In the genomic region with DNA sequence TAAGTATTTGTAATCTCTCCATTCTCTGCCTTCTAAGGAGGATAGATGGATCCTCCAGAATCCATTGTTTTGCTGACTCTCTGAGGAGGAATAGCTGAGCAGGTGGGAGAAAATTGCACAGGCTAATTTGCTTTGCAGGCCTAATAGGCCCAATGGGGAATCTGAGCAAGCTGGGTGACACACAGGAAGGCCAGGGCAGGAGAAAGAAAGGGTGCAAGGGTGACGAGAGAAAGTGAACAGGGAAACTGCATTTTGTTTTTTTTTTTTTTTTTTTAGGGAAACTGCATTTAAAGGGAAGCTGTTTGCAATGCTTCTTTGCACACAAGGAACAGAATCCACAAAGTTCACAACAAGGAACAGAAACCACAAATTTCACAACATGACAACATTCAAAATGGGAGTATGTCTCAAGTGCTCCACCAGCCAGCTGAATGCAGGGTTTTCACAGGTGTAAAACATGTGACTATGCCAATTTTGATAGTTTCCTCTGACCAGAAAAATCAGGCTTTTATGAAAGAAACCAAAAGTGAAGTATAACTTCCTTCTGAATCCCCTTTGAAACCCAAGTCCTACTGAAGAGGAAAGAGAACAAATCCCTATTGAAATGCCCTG, we compare ENCODE assay signal across 15 cellular contexts. TPM values are rescaled to one million over a fixed set of nuclear protein-coding genes. Genes with fewer than 3 reads are reported as not detected.
DNase-seq lines count a peak whose midpoint lies in the region; ATAC-seq, FAIRE-seq and TF ChIP-seq lines count a peak whose summit lies in the region.
"Had no signal": no experiment of that assay in that cellular context is flagged by ENCODE, and none has a peak within 500 bp of the region (broad histone marks: within the 10 kb centered on the region; RNA-seq: fewer than 3 reads in every experiment).

No MANE protein-coding gene starts in this region.

- POLR2A ChIA-PET in HepG2 (lab: Yijun Ruan, JAX) = no interaction called here
- POLR2A ChIA-PET in H1 (lab: Charles Lee; ENCODE audit: partially characterized antibody) = interaction anchor here (0.6 to 1.5 kb wide), 4 partner anchors 11 to 714 kb away, joined by 3 to 4 read pairs (median 3); no protein-coding TSS in a partner anchor

- H3K4me2 ChIP-seq in HepG2 (ENCODE audit: low read depth, low read length) = no peak overlapping the region
- no peak overlapping the region for H3K4me2 ChIP-seq in H1 (ENCODE audit: insufficient read depth in 1 of 2, low read depth in 2 of 2, low read length in 2 of 2)

- DNase-seq in right lobe of liver = no peak
- no peak for DNase-seq in HepG2 (ENCODE audit: low spot score)
- DNase-seq in NOMO-1 treated with DMSO at 0.1 percent for 48 hours (lab: John Stamatoyannopoulos, UW; ENCODE audit: unreplicated experiment) = peak; percentile 95
- DNase-seq in H1 (ENCODE audit: low read depth in 1 of 2, low spot score in 2 of 2) = peak in 1 of 2 experiments; percentile 1
- DNase-seq in upper lobe of right lung = no peak
- DNase-seq in islet precursor cell = no peak
- DNase-seq in superior temporal gyrus (ENCODE audit: extremely low spot score) = no peak
- DNase-seq: activated CD4-positive, CD25-positive, alpha-beta regulatory T cell treated with anti-CD3 and anti-CD28 coated beads, Interleukin-2, amount 50 U/mL, for 72 hours; activated naive CD8-positive, alpha-beta T cell treated with anti-CD3 and anti-CD28 coated beads, Interleukin-2, amount 10 ng/mL, durations not matched to agents 7 days and 5 days; DMS79; gastrocnemius medialis; MG63; T-helper 1 cell had no signal

- H4K20me1 ChIP-seq in HepG2 (ENCODE audit: insufficient read depth, low read length) (no peaks in the 10 kb centered on the region), H1 (replicated peaks in 1 of 2; ENCODE audit: control insufficient read depth in 1 of 2, insufficient read depth in 2 of 2, low read length in 2 of 2) (no peaks in the 10 kb centered on the region)

- intact Hi-C loops in right lobe of liver (cut with DNase I) = no loop called here
- intact Hi-C loops in HepG2 (cut with micrococcal nuclease; ENCODE audit: unreplicated experiment) = no loop called here
- intact Hi-C loops in upper lobe of right lung (cut with DNase I) = no loop called here

- ATAC-seq in right lobe of liver = peak in 3 of 4 donors; percentile 23 to 44 (median 42)
- no peak for ATAC-seq in HepG2
- peak; percentile 74 for ATAC-seq in upper lobe of right lung
- ATAC-seq in HG03378 (IDR thresholded peaks at IDR 0.05; ENCODE audit: unreplicated experiment) = no peak

- H3K4me1 ChIP-seq in right lobe of liver = no peaks in the 10 kb centered on the region
- peaks cover 30% of the 10 kb centered on the region for H3K4me1 ChIP-seq in HepG2 (ENCODE audit: insufficient read depth, low read length)
- H3K4me1 ChIP-seq in H1 (replicated peaks in 1 of 4; ENCODE audit: control insufficient read depth in 3 of 4, insufficient read depth in 4 of 4, low read length in 3 of 4) = peaks cover 0 to 3% (median under 1%) of the 10 kb centered on the region in 4 experiments; a peak in 5 of 7 replicates
- H3K4me1 ChIP-seq in upper lobe of right lung = no peaks in the 10 kb centered on the region
- H3K4me1 ChIP-seq: parathyroid adenoma had no signal

- no peak overlapping the region for H4K8ac ChIP-seq in H1 (ENCODE audit: extremely low read depth, insufficient read depth, low read length)

- FAIRE-seq in HepG2 (lab: Jason Lieb, UNC) = no peak
- FAIRE-seq in H1 (lab: Jason Lieb, UNC) = no peak

- H2BK120ac ChIP-seq in H1 (replicated peaks; ENCODE audit: low read depth, low read length) = no peak overlapping the region

- H2BK5ac ChIP-seq in H1 (ENCODE audit: low read depth, low read length) = no peak overlapping the region

- in situ Hi-C loops in HepG2 (cut with HindIII; ENCODE audit: extremely low pct_ligation_motif_present, low pct_unique_long_range_greater_than_20kb) = no loop called here

- no peak overlapping the region for H3K4ac ChIP-seq in H1 (replicated peaks; ENCODE audit: insufficient read length, low read depth, low read length)

- H3K36me3 ChIP-seq in right lobe of liver = no peaks in the 10 kb centered on the region
- H3K36me3 ChIP-seq in HepG2 (replicated peaks in 1 of 2; ENCODE audit: control insufficient read depth in 1 of 2, insufficient read depth in 2 of 2, low read length in 2 of 2) = no peaks in the 10 kb centered on the region
- no peaks in the 10 kb centered on the region for H3K36me3 ChIP-seq in H1 (ENCODE audit: control insufficient read depth in 2 of 4, insufficient read depth in 4 of 4, low read length in 3 of 4)
- H3K36me3 ChIP-seq in upper lobe of right lung = no peaks in the 10 kb centered on the region
- H3K36me3 ChIP-seq: gastrocnemius medialis, MG63 had no signal

- no peak overlapping the region for H3K9ac ChIP-seq in HepG2 (ENCODE audit: insufficient read depth, low read depth, low read length)
- no peak overlapping the region for H3K9ac ChIP-seq in H1 (replicated peaks in 1 of 4; ENCODE audit: extremely low read depth in 1 of 4, low read depth in 3 of 4, low read length in 3 of 4)
- H3K9ac ChIP-seq: parathyroid adenoma had no signal

- H3K56ac ChIP-seq in H1 (replicated peaks; ENCODE audit: insufficient read length, low read depth, low read length) = no peak overlapping the region

- CTCF ChIA-PET in HepG2 (lab: Yijun Ruan, JAX; ENCODE audit: low intra/inter-chr PET ratio, low total read pairs) (no interaction called here), H1 (lab: Charles Lee; ENCODE audit: partially characterized antibody) (interaction anchor here (0.6 to 5.6 kb wide), 5 partner anchors 15 to 682 kb away, joined by 3 to 27 read pairs (median 4); no protein-coding TSS in a partner anchor)

- no peak overlapping the region for H2BK15ac ChIP-seq in H1 (ENCODE audit: low read length)

- H4K5ac ChIP-seq in H1 (ENCODE audit: insufficient read length, low read depth, low read length) = no peak overlapping the region

- H3K23ac ChIP-seq in H1 (ENCODE audit: insufficient read length) = no peak overlapping the region

- H3K79me1 ChIP-seq in H1 (ENCODE audit: low read depth, low read length) = no peaks in the 10 kb centered on the region

- H3K79me2 ChIP-seq in HepG2 (ENCODE audit: insufficient read depth, low read length) (no peaks in the 10 kb centered on the region), H1 (ENCODE audit: control insufficient read depth in 1 of 2, insufficient read depth in 2 of 2, low read length in 2 of 2) (no peaks in the 10 kb centered on the region)
- H3K79me2 ChIP-seq: parathyroid adenoma had no signal

- no peak overlapping the region for H3K14ac ChIP-seq in H1 (ENCODE audit: insufficient read length)

- H3K4me3 ChIP-seq in right lobe of liver (no peak overlapping the region), HepG2 (replicated peaks in 1 of 3; ENCODE audit: insufficient read depth in 1 of 3, low read depth in 2 of 3, low read length in 3 of 3) (no peak overlapping the region), H1 (ENCODE audit: extremely low read depth in 1 of 4, insufficient read depth in 2 of 4, low read depth in 3 of 4, low read length in 4 of 4) (no peak overlapping the region), upper lobe of right lung (no peak overlapping the region)
- H3K4me3 ChIP-seq: gastrocnemius medialis, MG63 had no signal

- H3K23me2 ChIP-seq in H1 (ENCODE audit: low read depth, low read length) = 0 out of 2 replicates have a peak, but pooled peaks cover 1% of the 10 kb centered on the region

- no peak overlapping the region for H2BK12ac ChIP-seq in H1 (ENCODE audit: low read depth, low read length)

- H3K27ac ChIP-seq in right lobe of liver (no peak overlapping the region), HepG2 (ENCODE audit: extremely low read length, insufficient read depth, low read length) (no peak overlapping the region), H1 (ENCODE audit: low read depth, low read length) (no peak overlapping the region), upper lobe of right lung (no peak overlapping the region)
- H3K27ac ChIP-seq: gastrocnemius medialis, parathyroid adenoma had no signal

- TF ChIP-seq EP300 in HepG2 (IDR thresholded peaks at IDR 0.05; ENCODE audit: low read depth in 2 of 2, low read length in 2 of 2) = no peak
- TF ChIP-seq EP300 in HepG2 (CRISPR knock-in tag; IDR thresholded peaks at IDR 0.05; ENCODE audit: borderline replicate concordance) = no peak
- TF ChIP-seq EP300 in H1 (IDR thresholded peaks at IDR 0.05; ENCODE audit: borderline replicate concordance in 1 of 2, low read depth in 2 of 2, low read length in 2 of 2) = no peak

- no peak overlapping the region for H4K91ac ChIP-seq in H1 (replicated peaks; ENCODE audit: insufficient read length, low read length)

- TF ChIP-seq POLR2A in right lobe of liver (IDR thresholded peaks at IDR 0.05) (no peak), HepG2 (IDR thresholded peaks at IDR 0.05; ENCODE audit: insufficient read depth in 1 of 2, low read depth in 2 of 2, low read length in 2 of 2) (no peak), H1 (IDR thresholded peaks at IDR 0.05; ENCODE audit: control extremely low read depth in 1 of 2, low read depth in 2 of 2, low read length in 2 of 2) (no peak)

- H3K9me3 ChIP-seq in right lobe of liver (no peaks in the 10 kb centered on the region), HepG2 (ENCODE audit: low read length) (no peaks in the 10 kb centered on the region), H1 (ENCODE audit: insufficient read depth in 2 of 2, low read depth in 1 of 2, low read length in 1 of 2) (no peaks in the 10 kb centered on the region), upper lobe of right lung (no peaks in the 10 kb centered on the region)
- H3K9me3 ChIP-seq: gastrocnemius medialis, MG63 had no signal

- BruUV-seq in HepG2 (replicated peaks; lab: Mats Ljungman, UMichigan) = no TSS peak

- H2AK5ac ChIP-seq in H1 (ENCODE audit: low read depth, low read length) = no peak overlapping the region

- no peaks in the 10 kb centered on the region for H3K27me3 ChIP-seq in right lobe of liver
- peaks cover 2 to 3% of the 10 kb centered on the region in 2 experiments; a peak in 2 of 5 replicates for H3K27me3 ChIP-seq in HepG2 (ENCODE audit: control insufficient read depth in 1 of 2, insufficient read depth in 2 of 2, low read length in 2 of 2)
- no peaks in the 10 kb centered on the region for H3K27me3 ChIP-seq in H1 (replicated peaks in 1 of 4; ENCODE audit: control insufficient read depth in 3 of 4, extremely low read depth in 1 of 4, insufficient read depth in 3 of 4, low read length in 3 of 4)
- H3K27me3 ChIP-seq in upper lobe of right lung = no peaks in the 10 kb centered on the region
- H3K27me3 ChIP-seq: gastrocnemius medialis, MG63 had no signal

- no peak for TF ChIP-seq CTCF in right lobe of liver (IDR thresholded peaks at IDR 0.05)
- TF ChIP-seq CTCF in HepG2 (CRISPR knock-in tag; IDR thresholded peaks at IDR 0.05) = no peak
- no peak for TF ChIP-seq CTCF in H1 (IDR thresholded peaks at IDR 0.05; ENCODE audit: control extremely low read depth in 1 of 3, insufficient read depth in 1 of 3, low read depth in 1 of 3, low read length in 3 of 3)
- no peak for TF ChIP-seq CTCF in upper lobe of right lung (IDR thresholded peaks at IDR 0.05)

- WGBS in right lobe of liver (ENCODE audit: insufficient coverage, low coverage, low lambda C conversion rate, missing lambda C conversion rate) = 70% methylated on average over 1 of the region's 1 CpG
- WGBS in HepG2 (ENCODE audit: low lambda C conversion rate) = 6% methylated on average over 1 of the region's 1 CpG
- WGBS in H1 (ENCODE audit: extremely low coverage in 1 of 2, insufficient coverage in 1 of 2, insufficient read length in 1 of 2, insufficient replicate concordance in 2 of 2, low coverage in 1 of 2, low lambda C conversion rate in 2 of 2, missing lambda C conversion rate in 1 of 2), 2 experiments = 83% methylated on average over 1 of the region's 1 CpG; no CpG with 5 or more reads in 1 of the 2 experiments

- no peak overlapping the region for H2BK20ac ChIP-seq in H1 (ENCODE audit: low read length)

- H3K18ac ChIP-seq in H1 (ENCODE audit: extremely low read depth, low read length) = no peak overlapping the region

- H2AFZ ChIP-seq in HepG2 (ENCODE audit: low read length) (no peak overlapping the region), H1 (ENCODE audit: low read length) (0 out of 2 replicates have a peak overlapping the region, but pooled peaks have one; percentile 11)
- H2AFZ ChIP-seq: parathyroid adenoma had no signal

- TF ChIP-seq RAD21 in HepG2 (CRISPR knock-in tag; IDR thresholded peaks at IDR 0.05) (no peak), H1 (IDR thresholded peaks at IDR 0.05 in 1 of 2, conservative IDR thresholded peaks at IDR 0.05 in 1 of 2; ENCODE audit: low read depth in 2 of 2, low read length in 2 of 2) (no peak)

RNA-seq across cellular contexts. Expression of gene PLAAT3, which starts 6.8 kb away (rescaled TPM):
- total RNA-seq in right lobe of liver (10 to 100 TPM; 24.4 to 76.1 (median 52.2) TPM), HepG2 (2016; rRNA removed; fragmentation: Illumina TruSeq; extraction: Trizol) (9.3 and 10.2 TPM in 2 replicates), upper lobe of right lung (70.3 TPM)
- total RNA-seq in HepG2 (2016; cell fraction: cytosol; rRNA removed; fragmentation: Illumina TruSeq; extraction: Trizol; ENCODE audit: low read depth) = 3.6 and 6.6 TPM in 2 replicates
- total RNA-seq in HepG2 (2016; cell fraction: insoluble cytoplasmic fraction; rRNA removed; fragmentation: Illumina TruSeq; extraction: Trizol) = 7.3 and 9.9 TPM in 2 replicates
- total RNA-seq in HepG2 (2016; cell fraction: membrane; rRNA removed; fragmentation: Illumina TruSeq; extraction: Trizol) = 4.8 and 8.0 TPM in 2 replicates
- 2.6 and 3.3 TPM in 2 replicates for total RNA-seq in HepG2 (2016; cell fraction: nucleus; rRNA removed; fragmentation: Illumina TruSeq; extraction: Trizol)
- polyA plus RNA-seq in HepG2 (2011; rRNA removed) (16.4 and 17.2 TPM in 2 replicates), H1 (2011; rRNA removed) (170 and 190 TPM in 2 replicates)
- 235 and 350 TPM in 2 replicates for polyA plus RNA-seq in HepG2 (2011; cell fraction: cytosol; rRNA removed)
- polyA plus RNA-seq in HepG2 (2011; cell fraction: nucleus; rRNA removed) = 17.6 and 47.1 TPM in 2 replicates
- 9.6 and 14.5 TPM in 2 replicates for polyA plus RNA-seq in HepG2 (2012)
- 6.6 and 11.3 TPM in 2 replicates for polyA plus RNA-seq in HepG2 (2016; cell fraction: cytosol; fragmentation: Illumina TruSeq; extraction: Trizol; ENCODE audit: low read depth)
- 13.9 and 14.7 TPM in 2 replicates for polyA plus RNA-seq in HepG2 (2016; cell fraction: insoluble cytoplasmic fraction; fragmentation: Illumina TruSeq; extraction: Trizol; ENCODE audit: low read depth)
- 7.9 and 11.4 TPM in 2 replicates for polyA plus RNA-seq in HepG2 (2016; cell fraction: membrane; fragmentation: Illumina TruSeq; extraction: Trizol; ENCODE audit: low read depth)
- 6.0 and 6.3 TPM in 2 replicates for polyA plus RNA-seq in HepG2 (2016; cell fraction: nucleus; fragmentation: Illumina TruSeq; extraction: Trizol; ENCODE audit: insufficient read depth, low read depth)
- polyA minus RNA-seq in HepG2 (2011; rRNA and poly(A)+ RNA removed; ENCODE audit: low replicate concordance) = 18.0 and 61.6 TPM in 2 replicates
- 4.5 and 6.8 TPM in 2 replicates for polyA minus RNA-seq in HepG2 (2011; cell fraction: cytosol; rRNA and poly(A)+ RNA removed)
- 3.5 and 3.7 TPM in 2 replicates for polyA minus RNA-seq in HepG2 (2011; cell fraction: nucleus; rRNA and poly(A)+ RNA removed)
- total RNA-seq in H1 (2021; fragmentation: NEBNext Ultra II Directional; extraction: Animal tissue kit (Norgen Biotek cat#: 25700)) = 109 and 117 TPM in 2 replicates
- polyA plus RNA-seq in H1 (2011; cell fraction: cytosol; rRNA removed) = 183 TPM
- polyA plus RNA-seq in H1 (2011; cell fraction: nucleus; rRNA removed) = 136 TPM
- polyA plus RNA-seq in H1 (2012, experiment 1 of 2) = 113 to 153 TPM (median 133 TPM) in 4 replicates
- polyA plus RNA-seq in H1 (2012, experiment 2 of 2) = 50.1 TPM
- polyA plus RNA-seq in H1 (2013, experiment 1 of 2) = 82.7 TPM
- 87.6 TPM for polyA plus RNA-seq in H1 (2013, experiment 2 of 2)
- polyA minus RNA-seq in H1 (2011; rRNA and poly(A)+ RNA removed) = 117 and 161 TPM in 2 replicates
- polyA minus RNA-seq in H1 (2011; cell fraction: cytosol; rRNA and poly(A)+ RNA removed) = 65.9 TPM
- 49.6 TPM for polyA minus RNA-seq in H1 (2011; cell fraction: nucleus; rRNA and poly(A)+ RNA removed)

RNA-seq across cellular contexts. Expression of gene ATL3, which starts 50.1 kb away (rescaled TPM):
- total RNA-seq in right lobe of liver (10 to 100 TPM; 29.9 to 37.6 (median 32.4) TPM), HepG2 (2016; rRNA removed; fragmentation: Illumina TruSeq; extraction: Trizol) (not detected in 2 replicates), upper lobe of right lung (78.6 TPM)
- total RNA-seq in HepG2 (2016; cell fraction: cytosol; rRNA removed; fragmentation: Illumina TruSeq; extraction: Trizol; ENCODE audit: low read depth) = not detected in 2 replicates
- total RNA-seq in HepG2 (2016; cell fraction: insoluble cytoplasmic fraction; rRNA removed; fragmentation: Illumina TruSeq; extraction: Trizol) = not detected in 2 replicates
- total RNA-seq in HepG2 (2016; cell fraction: membrane; rRNA removed; fragmentation: Illumina TruSeq; extraction: Trizol) = not detected in 2 replicates
- not detected in 2 replicates for total RNA-seq in HepG2 (2016; cell fraction: nucleus; rRNA removed; fragmentation: Illumina TruSeq; extraction: Trizol)
- polyA plus RNA-seq in HepG2 (2011; rRNA removed) (not detected in 2 replicates), H1 (2011; rRNA removed) (6.1 and 7.8 TPM in 2 replicates)
- polyA plus RNA-seq in HepG2 (2011; cell fraction: cytosol; rRNA removed) = 0.01 and 0.03 TPM in 2 replicates
- not detected in 2 replicates for polyA plus RNA-seq in HepG2 (2011; cell fraction: nucleus; rRNA removed)
- polyA plus RNA-seq in HepG2 (2012) = 0.05 and 0.08 TPM in 2 replicates
- polyA plus RNA-seq in HepG2 (2016; cell fraction: cytosol; fragmentation: Illumina TruSeq; extraction: Trizol; ENCODE audit: low read depth) = not detected in 2 replicates
- not detected in 2 replicates for polyA plus RNA-seq in HepG2 (2016; cell fraction: insoluble cytoplasmic fraction; fragmentation: Illumina TruSeq; extraction: Trizol; ENCODE audit: low read depth)
- polyA plus RNA-seq in HepG2 (2016; cell fraction: membrane; fragmentation: Illumina TruSeq; extraction: Trizol; ENCODE audit: low read depth) = not detected in 2 replicates
- not detected in 2 replicates for polyA plus RNA-seq in HepG2 (2016; cell fraction: nucleus; fragmentation: Illumina TruSeq; extraction: Trizol; ENCODE audit: insufficient read depth, low read depth)
- polyA minus RNA-seq in HepG2 (2011; rRNA and poly(A)+ RNA removed; ENCODE audit: low replicate concordance) = 0.14 and 84.0 TPM in 2 replicates
- 0.20 and 0.26 TPM in 2 replicates for polyA minus RNA-seq in HepG2 (2011; cell fraction: cytosol; rRNA and poly(A)+ RNA removed)
- 0.12 and 0.26 TPM in 2 replicates for polyA minus RNA-seq in HepG2 (2011; cell fraction: nucleus; rRNA and poly(A)+ RNA removed)
- total RNA-seq in H1 (2021; fragmentation: NEBNext Ultra II Directional; extraction: Animal tissue kit (Norgen Biotek cat#: 25700)) = 22.2 and 24.5 TPM in 2 replicates
- polyA plus RNA-seq in H1 (2011; cell fraction: cytosol; rRNA removed) = 6.6 TPM
- 4.3 TPM for polyA plus RNA-seq in H1 (2011; cell fraction: nucleus; rRNA removed)
- polyA plus RNA-seq in H1 (2012, experiment 1 of 2) = 7.5 to 9.7 TPM (median 8.4 TPM) in 4 replicates
- polyA plus RNA-seq in H1 (2012, experiment 2 of 2) = 5.2 TPM
- 9.3 TPM for polyA plus RNA-seq in H1 (2013, experiment 1 of 2)
- 10.2 TPM for polyA plus RNA-seq in H1 (2013, experiment 2 of 2)
- 16.2 and 20.4 TPM in 2 replicates for polyA minus RNA-seq in H1 (2011; rRNA and poly(A)+ RNA removed)
- polyA minus RNA-seq in H1 (2011; cell fraction: cytosol; rRNA and poly(A)+ RNA removed) = 10.1 TPM
- polyA minus RNA-seq in H1 (2011; cell fraction: nucleus; rRNA and poly(A)+ RNA removed) = 9.7 TPM

RNA-seq across cellular contexts. Expression of gene PLAAT2, which starts 57.9 kb away (rescaled TPM):
- 1 to 10 TPM in 2 of 6 experiments, under 1 TPM in 1, not detected in 3; 0.42 to 2.2 (median 1.1) TPM for total RNA-seq in right lobe of liver
- total RNA-seq in HepG2 (2016; rRNA removed; fragmentation: Illumina TruSeq; extraction: Trizol) = 0.29 TPM in 1 of 2 replicates, not detected in the other
- not detected in 2 replicates for total RNA-seq in HepG2 (2016; cell fraction: cytosol; rRNA removed; fragmentation: Illumina TruSeq; extraction: Trizol; ENCODE audit: low read depth)
- total RNA-seq in HepG2 (2016; cell fraction: insoluble cytoplasmic fraction; rRNA removed; fragmentation: Illumina TruSeq; extraction: Trizol) = 0.26 and 0.28 TPM in 2 replicates
- 0.45 and 0.62 TPM in 2 replicates for total RNA-seq in HepG2 (2016; cell fraction: membrane; rRNA removed; fragmentation: Illumina TruSeq; extraction: Trizol)
- not detected in 2 replicates for total RNA-seq in HepG2 (2016; cell fraction: nucleus; rRNA removed; fragmentation: Illumina TruSeq; extraction: Trizol)
- 0.09 and 0.22 TPM in 2 replicates for polyA plus RNA-seq in HepG2 (2011; rRNA removed)
- 0.08 and 0.38 TPM in 2 replicates for polyA plus RNA-seq in HepG2 (2011; cell fraction: cytosol; rRNA removed)
- polyA plus RNA-seq in HepG2 (2011; cell fraction: nucleus; rRNA removed) = 0.64 TPM in 1 of 2 replicates, not detected in the other
- polyA plus RNA-seq in HepG2 (2012) = 0.23 and 0.49 TPM in 2 replicates
- 0.25 and 0.33 TPM in 2 replicates for polyA plus RNA-seq in HepG2 (2016; cell fraction: cytosol; fragmentation: Illumina TruSeq; extraction: Trizol; ENCODE audit: low read depth)
- not detected in 2 replicates for polyA plus RNA-seq in HepG2 (2016; cell fraction: insoluble cytoplasmic fraction; fragmentation: Illumina TruSeq; extraction: Trizol; ENCODE audit: low read depth)
- polyA plus RNA-seq in HepG2 (2016; cell fraction: membrane; fragmentation: Illumina TruSeq; extraction: Trizol; ENCODE audit: low read depth) = 0.41 TPM in 1 of 2 replicates, not detected in the other
- not detected in 2 replicates for polyA plus RNA-seq in HepG2 (2016; cell fraction: nucleus; fragmentation: Illumina TruSeq; extraction: Trizol; ENCODE audit: insufficient read depth, low read depth)
- 0.51 and 0.74 TPM in 2 replicates for polyA minus RNA-seq in HepG2 (2011; rRNA and poly(A)+ RNA removed; ENCODE audit: low replicate concordance)
- polyA minus RNA-seq in HepG2 (2011; cell fraction: cytosol; rRNA and poly(A)+ RNA removed) = not detected in 2 replicates
- polyA minus RNA-seq in HepG2 (2011; cell fraction: nucleus; rRNA and poly(A)+ RNA removed) = not detected in 2 replicates
- 0.61 TPM in 1 of 2 replicates, not detected in the other for total RNA-seq in H1 (2021; fragmentation: NEBNext Ultra II Directional; extraction: Animal tissue kit (Norgen Biotek cat#: 25700))
- 0.39 and 0.42 TPM in 2 replicates for polyA plus RNA-seq in H1 (2011; rRNA removed)
- 0.36 TPM for polyA plus RNA-seq in H1 (2011; cell fraction: cytosol; rRNA removed)
- 0.64 TPM for polyA plus RNA-seq in H1 (2011; cell fraction: nucleus; rRNA removed)
- polyA plus RNA-seq in H1 (2012, experiment 1 of 2) = 0.28 to 0.50 TPM in 2 of 4 replicates, not detected in the others
- polyA plus RNA-seq in H1 (2012, experiment 2 of 2) = not detected
- 0.10 TPM for polyA plus RNA-seq in H1 (2013, experiment 1 of 2)
- polyA plus RNA-seq in H1 (2013, experiment 2 of 2) = 0.26 TPM
- not detected in 2 replicates for polyA minus RNA-seq in H1 (2011; rRNA and poly(A)+ RNA removed)
- not detected for polyA minus RNA-seq in H1 (2011; cell fraction: cytosol; rRNA and poly(A)+ RNA removed)
- polyA minus RNA-seq in H1 (2011; cell fraction: nucleus; rRNA and poly(A)+ RNA removed) = not detected
- 4.2 TPM for total RNA-seq in upper lobe of right lung
- total RNA-seq: gastrocnemius medialis had no signal

Comparison
In these comparisons a context has a peak if more than half of its experiments do, and no peak if none do; other contexts are left out.
1. ATAC-seq: peak in right lobe of liver (3 of 4) and upper lobe of right lung (single experiment); none in HepG2 (single experiment) and HG03378 (single experiment).
2. RNA of gene ATL3, which starts 50.1 kb away (total RNA-seq): 78.6 TPM in upper lobe of right lung (single experiment), 29.9 to 37.6 TPM in right lobe of liver and 22.2 to 24.5 TPM in H1; not detected in HepG2; every median in the first group is over 10 times any median in the second.